14 cellular contexts compared by ENCODE assay signal in genomic region chr19:13557756-13558398, GRCh38. TPM values are rescaled to one million over a fixed set of nuclear protein-coding genes. Genes with fewer than 3 reads are reported as not detected.
DNase-seq lines count a peak whose midpoint lies in the region; ATAC-seq, FAIRE-seq and TF ChIP-seq lines count a peak whose summit lies in the region.
"Had no signal": no experiment of that assay in that cellular context is flagged by ENCODE, and none has a peak within 500 bp of the region (broad histone marks: within the 10 kb centered on the region; RNA-seq: fewer than 3 reads in every experiment).

No MANE protein-coding gene starts in this region.

- no peak for TF ChIP-seq CTCF in D721Med (IDR thresholded peaks at IDR 0.05; ENCODE audit: insufficient read depth, missing control alignments)

- ATAC-seq in T-helper 17 cell = peak; percentile 32
- no peak for ATAC-seq in HG03139 (IDR thresholded peaks at IDR 0.05; ENCODE audit: unreplicated experiment)
- ATAC-seq: activated naive CD8-positive, alpha-beta T cell treated with anti-CD3 and anti-CD28 coated beads, Interleukin-2, amount 50 U/mL, for 24 hours; upper lobe of right lung had no signal

- H3K4me3 Mint-ChIP-seq in T-helper 17 cell = no peak overlapping the region
- H3K4me3 Mint-ChIP-seq: activated naive CD8-positive, alpha-beta T cell treated with anti-CD3 and anti-CD28 coated beads, Interleukin-2, amount 50 U/mL, for 24 hours; HFFc6 had no signal

- peak; percentile 47 for DNase-seq in NCI-H82 (lab: John Stamatoyannopoulos, UW)
- no peak for DNase-seq in NCI-H82 treated with DMSO at 0.1 percent for 48 hours (lab: John Stamatoyannopoulos, UW; ENCODE audit: unreplicated experiment)
- DNase-seq in HT-29 (ENCODE audit: low spot score) = peak; percentile 31
- no peak for DNase-seq in T-helper 17 cell
- DNase-seq in left kidney (ENCODE audit: low read depth, low spot score) = peak; percentile 26
- DNase-seq in D721Med (ENCODE audit: insufficient read length, low spot score) = no peak
- DNase-seq in kidney tubule cell (ENCODE audit: low spot score) = no peak
- DNase-seq: activated CD8-positive, alpha-beta memory T cell treated with anti-CD3 and anti-CD28 coated beads, Interleukin-2, amount 50 U/mL, for 4 hours; activated naive CD8-positive, alpha-beta T cell treated with anti-CD3 and anti-CD28 coated beads, Interleukin-2, amount 50 U/mL, for 24 hours; cortex of kidney; HFFc6; NCI-H187; upper lobe of right lung had no signal

- H3K4me1 Mint-ChIP-seq in T-helper 17 cell = no peaks in the 10 kb centered on the region
- H3K4me1 Mint-ChIP-seq: activated naive CD8-positive, alpha-beta T cell treated with anti-CD3 and anti-CD28 coated beads, Interleukin-2, amount 50 U/mL, for 24 hours had no signal

- peaks cover 36% of the 10 kb centered on the region for H3K27me3 Mint-ChIP-seq in T-helper 17 cell

- H3K9me3 ChIP-seq in T-helper 17 cell (ENCODE audit: control insufficient read depth, low read length, poor library complexity, severe bottlenecking) = no peaks in the 10 kb centered on the region
- H3K9me3 ChIP-seq: upper lobe of right lung had no signal

- H3K36me3 Mint-ChIP-seq in T-helper 17 cell (ENCODE audit: low read depth) = no peaks in the 10 kb centered on the region

- H3K27ac Mint-ChIP-seq in T-helper 17 cell = no peak overlapping the region
- H3K27ac Mint-ChIP-seq: activated naive CD8-positive, alpha-beta T cell treated with anti-CD3 and anti-CD28 coated beads, Interleukin-2, amount 50 U/mL, for 24 hours; HFFc6 had no signal

- no peak for FAIRE-seq in D721Med (lab: Jason Lieb, UNC)

RNA-seq across cellular contexts. Expression of gene CACNA1A, which starts 51.6 kb away (rescaled TPM):
- 0.10 and 0.70 TPM in 2 replicates for total RNA-seq in HT-29 (2014; rRNA removed; shearing (Covaris generic))
- under 1 TPM in 1 of 2 donors, not detected in 1; 0.77 TPM for total RNA-seq in T-helper 17 cell

Comparison
In these comparisons a context has a peak if more than half of its experiments do, and no peak if none do; other contexts are left out.
1. DNase-seq: peak in NCI-H82 (single experiment), HT-29 (single experiment) and left kidney (single experiment); none in NCI-H82 treated with DMSO at 0.1 percent for 48 hours (single experiment), T-helper 17 cell (0 of 3), D721Med (single experiment) and kidney tubule cell (single experiment).